In the genomic region with DNA sequence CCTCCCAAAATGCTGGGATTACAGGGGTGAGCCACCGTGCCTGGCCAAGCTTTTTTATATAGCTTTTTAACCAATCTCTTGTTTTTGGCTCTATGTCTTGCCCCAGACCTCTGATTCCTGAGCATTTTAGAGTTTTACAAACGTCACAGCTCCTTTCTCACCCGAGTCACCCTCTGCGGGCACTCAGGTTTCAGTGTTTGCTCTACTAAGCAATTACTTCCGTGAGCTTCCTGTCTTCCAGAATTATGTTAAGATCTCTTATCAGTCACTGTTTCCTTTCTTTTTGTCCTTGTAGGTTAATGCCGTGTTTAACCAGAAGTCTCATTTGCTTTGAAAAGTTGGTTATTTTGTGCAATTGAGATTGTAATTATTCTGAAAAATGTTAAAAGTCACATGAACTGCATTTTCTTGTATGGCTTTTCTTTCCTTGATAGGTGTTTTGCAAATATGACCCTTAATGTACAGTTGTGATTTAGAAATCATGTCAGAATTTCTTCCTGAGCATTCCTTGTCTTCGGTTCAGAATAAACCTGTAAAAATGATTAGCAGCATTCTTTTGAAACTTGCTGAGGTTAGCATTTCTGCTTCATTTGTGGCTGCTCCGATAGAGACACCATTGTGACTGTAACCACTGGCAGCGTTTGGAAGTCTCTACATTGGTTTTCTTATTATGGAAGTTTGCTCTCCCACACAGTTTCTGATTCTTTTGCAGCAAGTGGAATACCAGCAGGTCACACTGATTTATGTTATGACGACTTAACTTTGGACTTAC, we compare ENCODE assay signal across 12 cellular contexts. TPM values are rescaled to one million over a fixed set of nuclear protein-coding genes. Genes with fewer than 3 reads are reported as not detected.
DNase-seq lines count a peak whose midpoint lies in the region; ATAC-seq and TF ChIP-seq lines count a peak whose summit lies in the region.
"Had no signal": no experiment of that assay in that cellular context is flagged by ENCODE, and none has a peak within 500 bp of the region (broad histone marks: within the 10 kb centered on the region; RNA-seq: fewer than 3 reads in every experiment).

No MANE protein-coding gene starts in this region.

- peak; percentile 26 for DNase-seq in stimulated activated CD4-positive, alpha-beta T cell treated with anti-CD3 and anti-CD28 coated beads, Interleukin-15, amount 100 ng/mL, for 24 hours
- no peak for DNase-seq in stimulated activated CD4-positive, alpha-beta T cell treated with anti-CD3 and anti-CD28 coated beads, Interleukin-4, amount 100 ng/mL, for 4 hours
- DNase-seq in SK-N-MC (ENCODE audit: low read depth, low spot score) (no peak), type B pancreatic cell (ENCODE audit: extremely low spot score, unreplicated experiment) (no peak), NCI-H2171 treated with DMSO at 0.1 percent for 48 hours (lab: John Stamatoyannopoulos, UW) (no peak), SIG-M5 (lab: John Stamatoyannopoulos, UW) (no peak)
- DNase-seq in effector memory CD8-positive, alpha-beta T cell, result peak in 1 of 3 experiments; percentile 22
- DNase-seq: left ventricle myocardium superior, NCI-H1105 treated with DMSO at 0.1 percent for 48 hours, testis had no signal

- ATAC-seq in effector memory CD8-positive, alpha-beta T cell (replicated peaks), result peak; percentile 73
- no peak for ATAC-seq in GM21737 (IDR thresholded peaks at IDR 0.05; ENCODE audit: unreplicated experiment)
- ATAC-seq: left ventricle myocardium superior had no signal

- H3K27me3 Mint-ChIP-seq in effector memory CD8-positive, alpha-beta T cell, result no peaks in the 10 kb centered on the region
- peaks cover 7% of the 10 kb centered on the region for H3K27me3 Mint-ChIP-seq in type B pancreatic cell

- H3K4me3 Mint-ChIP-seq in effector memory CD8-positive, alpha-beta T cell, result peak overlapping the region; percentile 63
- H3K4me3 Mint-ChIP-seq in type B pancreatic cell, result peak overlapping the region; percentile 1

- H3K36me3 ChIP-seq in SK-N-MC (ENCODE audit: insufficient read depth, low read length), result no peaks in the 10 kb centered on the region

- peaks cover 4% of the 10 kb centered on the region for H3K36me3 Mint-ChIP-seq in effector memory CD8-positive, alpha-beta T cell (ENCODE audit: insufficient read depth)
- H3K36me3 Mint-ChIP-seq in type B pancreatic cell, result no peaks in the 10 kb centered on the region

- peak overlapping the region; percentile 85 to 87 for H3K27ac Mint-ChIP-seq in effector memory CD8-positive, alpha-beta T cell
- H3K27ac Mint-ChIP-seq in type B pancreatic cell, result no peak overlapping the region

- peak overlapping the region; percentile 43 for H3K4me3 ChIP-seq in SK-N-MC
- H3K4me3 ChIP-seq: testis had no signal

- no peak for TF ChIP-seq CTCF in type B pancreatic cell (conservative IDR thresholded peaks at IDR 0.05)

- H3K9me3 Mint-ChIP-seq in effector memory CD8-positive, alpha-beta T cell, result peaks cover 0 to 3% of the 10 kb centered on the region in 2 donors
- no peaks in the 10 kb centered on the region for H3K9me3 Mint-ChIP-seq in type B pancreatic cell

- H3K4me1 Mint-ChIP-seq in effector memory CD8-positive, alpha-beta T cell (ENCODE audit: low read depth in 2 of 2), result peaks cover 19 to 30% of the 10 kb centered on the region in 2 donors
- peaks cover 14% of the 10 kb centered on the region for H3K4me1 Mint-ChIP-seq in type B pancreatic cell (ENCODE audit: unreplicated experiment)

- peak overlapping the region; percentile 81 for H3K27ac ChIP-seq in SK-N-MC
- H3K27ac ChIP-seq: HL-60, testis had no signal

- no peaks in the 10 kb centered on the region for H3K9me3 ChIP-seq in SK-N-MC (ENCODE audit: low read depth, low read length)
- H3K9me3 ChIP-seq: testis had no signal

- H3K9ac ChIP-seq in SK-N-MC (ENCODE audit: insufficient read length), result no peak overlapping the region

RNA-seq across cellular contexts. Expression of gene HKDC1, which starts 4.5 kb away (rescaled TPM):
- total RNA-seq in type B pancreatic cell (ENCODE audit: low replicate concordance), result 2.4 and 8.0 TPM in 2 replicates
- total RNA-seq: left ventricle myocardium superior had no signal

RNA-seq across cellular contexts. Expression of gene SUPV3L1, which starts 35.6 kb away (rescaled TPM):
- total RNA-seq in type B pancreatic cell (ENCODE audit: low replicate concordance), result 30.7 and 36.6 TPM in 2 replicates
